1 cellular context compared by ENCODE assay signal in the genomic region with DNA sequence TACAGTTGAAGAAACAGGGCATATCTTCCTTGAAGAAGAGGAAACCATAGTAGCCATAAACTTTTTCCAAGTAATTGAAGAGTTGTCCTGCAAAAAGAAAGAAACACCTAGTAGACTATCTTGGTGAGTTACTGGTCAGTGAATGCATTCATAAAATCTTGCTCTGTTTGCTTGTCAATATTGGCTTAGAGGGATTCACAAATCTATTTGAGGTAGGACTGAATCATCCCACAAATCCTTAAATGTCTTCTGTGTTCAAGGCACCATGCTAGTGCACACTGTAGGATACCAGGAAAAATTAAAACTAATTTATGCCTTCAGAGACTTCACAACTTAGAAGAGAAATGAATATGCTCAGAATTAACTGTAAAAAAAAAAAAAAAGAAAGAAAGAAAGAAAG.
TF ChIP-seq lines count a peak whose summit lies in the region.

No MANE protein-coding gene starts in this region.

TF ChIP-seq in HCT116, 20 proteins besides CTCF, POLR2A, EP300 and RAD21:
- TF ChIP-seq, protein P1, sequence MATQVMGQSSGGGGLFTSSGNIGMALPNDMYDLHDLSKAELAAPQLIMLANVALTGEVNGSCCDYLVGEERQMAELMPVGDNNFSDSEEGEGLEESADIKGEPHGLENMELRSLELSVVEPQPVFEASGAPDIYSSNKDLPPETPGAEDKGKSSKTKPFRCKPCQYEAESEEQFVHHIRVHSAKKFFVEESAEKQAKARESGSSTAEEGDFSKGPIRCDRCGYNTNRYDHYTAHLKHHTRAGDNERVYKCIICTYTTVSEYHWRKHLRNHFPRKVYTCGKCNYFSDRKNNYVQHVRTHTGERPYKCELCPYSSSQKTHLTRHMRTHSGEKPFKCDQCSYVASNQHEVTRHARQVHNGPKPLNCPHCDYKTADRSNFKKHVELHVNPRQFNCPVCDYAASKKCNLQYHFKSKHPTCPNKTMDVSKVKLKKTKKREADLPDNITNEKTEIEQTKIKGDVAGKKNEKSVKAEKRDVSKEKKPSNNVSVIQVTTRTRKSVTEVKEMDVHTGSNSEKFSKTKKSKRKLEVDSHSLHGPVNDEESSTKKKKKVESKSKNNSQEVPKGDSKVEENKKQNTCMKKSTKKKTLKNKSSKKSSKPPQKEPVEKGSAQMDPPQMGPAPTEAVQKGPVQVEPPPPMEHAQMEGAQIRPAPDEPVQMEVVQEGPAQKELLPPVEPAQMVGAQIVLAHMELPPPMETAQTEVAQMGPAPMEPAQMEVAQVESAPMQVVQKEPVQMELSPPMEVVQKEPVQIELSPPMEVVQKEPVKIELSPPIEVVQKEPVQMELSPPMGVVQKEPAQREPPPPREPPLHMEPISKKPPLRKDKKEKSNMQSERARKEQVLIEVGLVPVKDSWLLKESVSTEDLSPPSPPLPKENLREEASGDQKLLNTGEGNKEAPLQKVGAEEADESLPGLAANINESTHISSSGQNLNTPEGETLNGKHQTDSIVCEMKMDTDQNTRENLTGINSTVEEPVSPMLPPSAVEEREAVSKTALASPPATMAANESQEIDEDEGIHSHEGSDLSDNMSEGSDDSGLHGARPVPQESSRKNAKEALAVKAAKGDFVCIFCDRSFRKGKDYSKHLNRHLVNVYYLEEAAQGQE (IDR thresholded peaks at IDR 0.05; ENCODE audit: low read depth), result no peak
- TF ChIP-seq EZH2phosphoT487 (IDR thresholded peaks at IDR 0.05; ENCODE audit: borderline replicate concordance), result no peak
- no peak for TF ChIP-seq YY1 (IDR thresholded peaks at IDR 0.05; ENCODE audit: extremely low read depth, insufficient replicate concordance, low read depth, low read length)
- no peak for TF ChIP-seq SRF (IDR thresholded peaks at IDR 0.05; ENCODE audit: low read depth)
- no peak for TF ChIP-seq EGR1 (IDR thresholded peaks at IDR 0.05; ENCODE audit: low read depth)
- no peak for TF ChIP-seq POLR2AphosphoS5 (IDR thresholded peaks at IDR 0.05; ENCODE audit: low read depth, low read length)
- TF ChIP-seq, protein P2, sequence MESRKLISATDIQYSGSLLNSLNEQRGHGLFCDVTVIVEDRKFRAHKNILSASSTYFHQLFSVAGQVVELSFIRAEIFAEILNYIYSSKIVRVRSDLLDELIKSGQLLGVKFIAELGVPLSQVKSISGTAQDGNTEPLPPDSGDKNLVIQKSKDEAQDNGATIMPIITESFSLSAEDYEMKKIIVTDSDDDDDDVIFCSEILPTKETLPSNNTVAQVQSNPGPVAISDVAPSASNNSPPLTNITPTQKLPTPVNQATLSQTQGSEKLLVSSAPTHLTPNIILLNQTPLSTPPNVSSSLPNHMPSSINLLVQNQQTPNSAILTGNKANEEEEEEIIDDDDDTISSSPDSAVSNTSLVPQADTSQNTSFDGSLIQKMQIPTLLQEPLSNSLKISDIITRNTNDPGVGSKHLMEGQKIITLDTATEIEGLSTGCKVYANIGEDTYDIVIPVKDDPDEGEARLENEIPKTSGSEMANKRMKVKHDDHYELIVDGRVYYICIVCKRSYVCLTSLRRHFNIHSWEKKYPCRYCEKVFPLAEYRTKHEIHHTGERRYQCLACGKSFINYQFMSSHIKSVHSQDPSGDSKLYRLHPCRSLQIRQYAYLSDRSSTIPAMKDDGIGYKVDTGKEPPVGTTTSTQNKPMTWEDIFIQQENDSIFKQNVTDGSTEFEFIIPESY (IDR thresholded peaks at IDR 0.05; ENCODE audit: extremely low read depth, insufficient replicate concordance, low read length), result no peak
- TF ChIP-seq ZFX (IDR thresholded peaks at IDR 0.05), result no peak
- TF ChIP-seq, protein P3, sequence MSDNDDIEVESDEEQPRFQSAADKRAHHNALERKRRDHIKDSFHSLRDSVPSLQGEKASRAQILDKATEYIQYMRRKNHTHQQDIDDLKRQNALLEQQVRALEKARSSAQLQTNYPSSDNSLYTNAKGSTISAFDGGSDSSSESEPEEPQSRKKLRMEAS (IDR thresholded peaks at IDR 0.05), result no peak
- no peak for TF ChIP-seq ELF1 (IDR thresholded peaks at IDR 0.05; ENCODE audit: borderline replicate concordance, low read depth)
- no peak for TF ChIP-seq EZH2 (IDR thresholded peaks at IDR 0.05)
TF ChIP-seq in HCT116: peak in this region for 0.
